Comparison of ENCODE assay signal across 8 cellular contexts in genomic region chr1:63367218-63368103, GRCh38. TPM values are rescaled to one million over a fixed set of nuclear protein-coding genes. Genes with fewer than 3 reads are reported as not detected.
A peak's percentile ranks its signal among the peaks of the same experiment; 100 is the strongest.
DNase-seq lines count a peak whose midpoint lies in the region; ATAC-seq, FAIRE-seq and TF ChIP-seq lines count a peak whose summit lies in the region.

TSS of gene ALG6 (plus strand) at chr1:63367627. CDS start at chr1:63370978, 3,351 bp downstream.

- H3K4me3 Mint-ChIP-seq in activated T-helper 2 cell treated with anti-CD3 and anti-CD28 coated beads, Interferon-gamma antibody, Interleukin-2, Interleukin-4, amounts not matched to agents 10 μg/mL and 5 μg/mL and 100 μg/mL, durations not matched to agents 14 hours and 24 hours and 36 hours (ENCODE audit: low read depth), result peak within 1 kb of the TSS; percentile 96
- peak within 1 kb of the TSS; percentile 92 for H3K4me3 Mint-ChIP-seq in natural killer cell

- peak within 1 kb of the TSS; percentile 94 for H3K4me3 ChIP-seq in LNCaP clone FGC (ENCODE audit: low read depth, low read length)

- intact Hi-C loops in activated T-helper 2 cell treated with anti-CD3 and anti-CD28 coated beads, Interferon-gamma antibody, Interleukin-2, Interleukin-4, amounts not matched to agents 10 μg/mL and 5 μg/mL and 100 μg/mL, durations not matched to agents 14 hours and 24 hours and 36 hours (cut with micrococcal nuclease), result loop anchor here (1.0 to 10.0 kb wide), 3 partner anchors 156 to 933 kb away; partner anchors contain the start of genes EFCAB7, ITGB3BP and USP1
- intact Hi-C loops in natural killer cell (cut with micrococcal nuclease), result loop anchor here (2.0 to 5.0 kb wide), 4 partner anchors 155 to 930 kb away; partner anchors contain the start of genes EFCAB7, ITGB3BP, PGM1 and USP1

- H3K36me3 Mint-ChIP-seq in activated T-helper 2 cell treated with anti-CD3 and anti-CD28 coated beads, Interferon-gamma antibody, Interleukin-2, Interleukin-4, amounts not matched to agents 10 μg/mL and 5 μg/mL and 100 μg/mL, durations not matched to agents 14 hours and 24 hours and 36 hours (ENCODE audit: low read depth), result peaks cover 16% of the 10 kb centered on the region
- H3K36me3 Mint-ChIP-seq in natural killer cell, result peaks cover 7% of the 10 kb centered on the region

- H3K4me1 Mint-ChIP-seq in activated T-helper 2 cell treated with anti-CD3 and anti-CD28 coated beads, Interferon-gamma antibody, Interleukin-2, Interleukin-4, amounts not matched to agents 10 μg/mL and 5 μg/mL and 100 μg/mL, durations not matched to agents 14 hours and 24 hours and 36 hours (ENCODE audit: low read depth), result peaks cover 19% of the 10 kb centered on the region
- peaks cover 17 to 25% of the 10 kb centered on the region in 2 donors for H3K4me1 Mint-ChIP-seq in natural killer cell

- FAIRE-seq in H54 (lab: Jason Lieb, UNC), result peak; percentile 89

- DNase-seq in ELF-1 (ENCODE audit: low read depth, low spot score) (peak; percentile 98), H54 (ENCODE audit: insufficient read length, low spot score) (peak; percentile 95), LNCaP clone FGC (ENCODE audit: low read depth) (peak; percentile 70), RPMI8226 (peak; percentile 98), fibroblast of peridontal ligament (ENCODE audit: extremely low read depth) (peak; percentile 82), natural killer cell (peak; percentile 95)
- DNase-seq in activated T-helper 2 cell treated with anti-CD3 and anti-CD28 coated beads, Interferon-gamma antibody, Interleukin-2, Interleukin-4, amounts not matched to agents 10 μg/mL and 5 μg/mL and 100 μg/mL, durations not matched to agents 14 hours and 24 hours and 36 hours (ENCODE audit: low spot score), result peak; percentile 89
- peak; percentile 65 to 84 (median 78) for DNase-seq in stimulated activated naive CD4-positive, alpha-beta T cell (lab: John Stamatoyannopoulos, UW)

- H3K27ac Mint-ChIP-seq in activated T-helper 2 cell treated with anti-CD3 and anti-CD28 coated beads, Interferon-gamma antibody, Interleukin-2, Interleukin-4, amounts not matched to agents 10 μg/mL and 5 μg/mL and 100 μg/mL, durations not matched to agents 14 hours and 24 hours and 36 hours, result peak within 1 kb of the TSS; percentile 84
- H3K27ac Mint-ChIP-seq in natural killer cell, result peak within 1 kb of the TSS; percentile 76 to 83

- no peak for TF ChIP-seq CTCF in LNCaP clone FGC (IDR thresholded peaks at IDR 0.05; ENCODE audit: control insufficient read depth, extremely low read depth, insufficient read depth)
- TF ChIP-seq CTCF in natural killer cell (IDR thresholded peaks at IDR 0.05), result no peak

- H3K27me3 Mint-ChIP-seq in activated T-helper 2 cell treated with anti-CD3 and anti-CD28 coated beads, Interferon-gamma antibody, Interleukin-2, Interleukin-4, amounts not matched to agents 10 μg/mL and 5 μg/mL and 100 μg/mL, durations not matched to agents 14 hours and 24 hours and 36 hours (ENCODE audit: low read depth), result peaks cover 13% of the 10 kb centered on the region
- H3K27me3 Mint-ChIP-seq in natural killer cell (ENCODE audit: low read depth in 2 of 2), result peaks cover 0 to 8% of the 10 kb centered on the region in 2 donors

- no peaks in the 10 kb centered on the region for H3K9me3 Mint-ChIP-seq in activated T-helper 2 cell treated with anti-CD3 and anti-CD28 coated beads, Interferon-gamma antibody, Interleukin-2, Interleukin-4, amounts not matched to agents 10 μg/mL and 5 μg/mL and 100 μg/mL, durations not matched to agents 14 hours and 24 hours and 36 hours
- no peaks in the 10 kb centered on the region for H3K9me3 Mint-ChIP-seq in natural killer cell

- peak; percentile 95 to 99 (median 96) for ATAC-seq in natural killer cell

- TF ChIP-seq POLR2A in H54 (IDR thresholded peaks at IDR 0.05; ENCODE audit: low read depth, low read length), result peak; percentile 89

RNA-seq across cellular contexts. Expression of gene ALG6, which starts in this region (rescaled TPM):
- 25.3 and 25.5 TPM in 2 replicates for total RNA-seq in activated T-helper 2 cell treated with anti-CD3 and anti-CD28 coated beads, Interferon-gamma antibody, Interleukin-2, Interleukin-4, amounts not matched to agents 10 μg/mL and 5 μg/mL and 100 μg/mL, durations not matched to agents 14 hours and 24 hours and 36 hours
- total RNA-seq in natural killer cell, result 10 to 100 TPM; 21.3 to 28.0 (median 23.4) TPM

Comparison
In these comparisons a context has a peak if more than half of its experiments do, and no peak if none do; other contexts are left out.
1. Peak in every context shown above with its lines: DNase-seq, ATAC-seq and H3K4me3 ChIP-seq.